14 cellular contexts compared by ENCODE assay signal in genomic region chr12:42696424-42697149, GRCh38.
A peak's percentile ranks its signal among the peaks of the same experiment; 100 is the strongest.
DNase-seq lines count a peak whose midpoint lies in the region; ATAC-seq lines count a peak whose summit lies in the region.
"Had no signal": no experiment of that assay in that cellular context is flagged by ENCODE, and none has a peak within 500 bp of the region (broad histone marks: within the 10 kb centered on the region; RNA-seq: fewer than 3 reads in every experiment).

No MANE protein-coding gene starts in this region.

- DNase-seq in EL (peak; percentile 31), SK-N-MC (ENCODE audit: low read depth, low spot score) (peak; percentile 72), Right ventricle myocardium superior (peak; percentile 84), skeletal muscle cell (ENCODE audit: low read depth) (peak; percentile 78)
- DNase-seq in activated CD4-positive, alpha-beta T cell treated with anti-CD3 and anti-CD28 coated beads for 1 hour = no peak
- DNase-seq in stimulated activated naive CD4-positive, alpha-beta T cell treated with Interleukin-2 at 50 U/mL for 16 hours (lab: John Stamatoyannopoulos, UW) = no peak
- DNase-seq: caudate nucleus; naive thymus-derived CD8-positive, alpha-beta T cell; NCI-H510A treated with DMSO at 0.1 percent for 48 hours; stimulated activated CD4-positive, alpha-beta T cell treated with anti-CD3 and anti-CD28 coated beads, Interleukin-4, amount 100 ng/mL, for 4 hours had no signal

- no peaks in the 10 kb centered on the region for H3K36me3 ChIP-seq in SK-N-MC (ENCODE audit: insufficient read depth, low read length)

- H3K9ac ChIP-seq in SK-N-MC (ENCODE audit: insufficient read length) = peak overlapping the region; percentile 50
- H3K9ac ChIP-seq: KMS-11 had no signal

- no peaks in the 10 kb centered on the region for H3K9me3 ChIP-seq in SK-N-MC (ENCODE audit: low read depth, low read length)

- H3K27ac ChIP-seq in SK-N-MC = peak overlapping the region; percentile 92
- H3K27ac ChIP-seq: C4-2B, KMS-11 had no signal

- intact Hi-C loops in Right ventricle myocardium superior (cut with DNase I) = no loop called here

- ATAC-seq in Right ventricle myocardium superior (ENCODE audit: poor library complexity) (peak; percentile 78), GM21390 (IDR thresholded peaks at IDR 0.05; ENCODE audit: unreplicated experiment) (no peak), HG03378 (IDR thresholded peaks at IDR 0.05; ENCODE audit: unreplicated experiment) (no peak)
- ATAC-seq: naive thymus-derived CD8-positive, alpha-beta T cell had no signal

- H3K4me3 ChIP-seq in SK-N-MC (peak overlapping the region; percentile 72), skeletal muscle cell (ENCODE audit: low read depth, low read length) (no peak overlapping the region)

Comparison
In these comparisons a context has a peak if more than half of its experiments do, and no peak if none do; other contexts are left out.
1. DNase-seq: peak in EL (single experiment), SK-N-MC (single experiment), Right ventricle myocardium superior (single experiment) and skeletal muscle cell (single experiment); none in activated CD4-positive, alpha-beta T cell treated with anti-CD3 and anti-CD28 coated beads for 1 hour (single experiment) and stimulated activated naive CD4-positive, alpha-beta T cell treated with Interleukin-2 at 50 U/mL for 16 hours (single experiment).